ENCODE assay signal across 16 cellular contexts in the genomic region with DNA sequence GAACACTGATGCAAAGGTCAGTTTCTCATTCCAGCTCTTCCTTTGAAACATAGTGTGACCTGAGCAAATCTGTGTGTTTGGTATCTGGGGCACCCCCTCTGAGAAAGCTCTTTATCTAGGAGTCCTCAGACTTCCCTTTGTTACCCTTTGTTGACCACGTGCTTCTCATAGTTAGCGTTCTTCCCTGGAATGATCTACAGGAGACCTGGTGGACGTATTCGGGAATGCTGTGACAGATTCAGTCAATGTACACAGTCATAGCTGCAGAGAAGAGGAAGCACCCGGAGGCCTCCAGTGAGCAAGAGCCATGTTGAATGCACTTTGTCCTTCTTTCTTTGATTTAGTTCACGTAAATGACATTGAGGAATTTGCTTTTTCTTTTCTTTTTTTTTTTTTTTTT.
"Had no signal": no experiment of that assay in that cellular context is flagged by ENCODE, and none has a peak within 500 bp of the region (broad histone marks: within the 10 kb centered on the region; RNA-seq: fewer than 3 reads in every experiment).

No MANE protein-coding gene starts in this region.

- H3K36me3 Mint-ChIP-seq: activated naive CD4-positive, alpha-beta T cell treated with anti-CD3 and anti-CD28 coated beads, Interleukin-2, amount 50 U/mL, for 24 hours; immature natural killer cell had no signal

- H3K27ac ChIP-seq: adrenal gland, colonic mucosa, transverse colon had no signal

- ATAC-seq: left cardiac atrium, T-helper 17 cell had no signal

- H3K27me3 ChIP-seq: adrenal gland, colonic mucosa, transverse colon had no signal

- H3K9me3 Mint-ChIP-seq: activated CD4-positive, alpha-beta memory T cell treated with anti-CD3 and anti-CD28 coated beads, Interleukin-2, amount 10 ng/mL, durations not matched to agents 7 days and 5 days; activated naive CD4-positive, alpha-beta T cell treated with anti-CD3 and anti-CD28 coated beads, Interleukin-2, amount 50 U/mL, for 24 hours; activated T-cell treated with anti-CD3 and anti-CD28 coated beads, Interleukin-2, amount 50 U/mL, for 24 hours; immature natural killer cell had no signal

- H3K27ac Mint-ChIP-seq: activated CD4-positive, alpha-beta memory T cell treated with anti-CD3 and anti-CD28 coated beads, Interleukin-2, amount 10 ng/mL, durations not matched to agents 7 days and 5 days; activated naive CD4-positive, alpha-beta T cell treated with anti-CD3 and anti-CD28 coated beads, Interleukin-2, amount 50 U/mL, for 24 hours; activated T-cell treated with anti-CD3 and anti-CD28 coated beads, Interleukin-2, amount 50 U/mL, for 24 hours; immature natural killer cell; T-helper 17 cell had no signal

- H3K4me3 Mint-ChIP-seq: activated CD4-positive, alpha-beta memory T cell treated with anti-CD3 and anti-CD28 coated beads, Interleukin-2, amount 10 ng/mL, durations not matched to agents 7 days and 5 days; activated naive CD4-positive, alpha-beta T cell treated with anti-CD3 and anti-CD28 coated beads, Interleukin-2, amount 50 U/mL, for 24 hours; activated T-cell treated with anti-CD3 and anti-CD28 coated beads, Interleukin-2, amount 50 U/mL, for 24 hours; immature natural killer cell; T-helper 17 cell had no signal

- H3K4me1 ChIP-seq: adrenal gland, colonic mucosa, transverse colon had no signal

- H3K4me3 ChIP-seq: adrenal gland, colonic mucosa, transverse colon had no signal

- H3K9me3 ChIP-seq: adrenal gland, colonic mucosa, transverse colon had no signal

- H3K27me3 Mint-ChIP-seq: activated CD4-positive, alpha-beta memory T cell treated with anti-CD3 and anti-CD28 coated beads, Interleukin-2, amount 10 ng/mL, durations not matched to agents 7 days and 5 days; activated naive CD4-positive, alpha-beta T cell treated with anti-CD3 and anti-CD28 coated beads, Interleukin-2, amount 50 U/mL, for 24 hours; activated T-cell treated with anti-CD3 and anti-CD28 coated beads, Interleukin-2, amount 50 U/mL, for 24 hours had no signal

- H3K36me3 ChIP-seq: adrenal gland, colonic mucosa, transverse colon had no signal

- DNase-seq: activated CD4-positive, alpha-beta memory T cell treated with anti-CD3 and anti-CD28 coated beads, Interleukin-2, amount 10 ng/mL, durations not matched to agents 7 days and 5 days; activated CD4-positive, alpha-beta T cell treated with anti-CD3 and anti-CD28 coated beads for 4 hours; activated T-cell treated with anti-CD3 and anti-CD28 coated beads, Interleukin-2, amount 50 U/mL, for 24 hours; adrenal gland; colonic mucosa; foreskin fibroblast; immature natural killer cell; left cardiac atrium; stimulated activated CD4-positive, alpha-beta T cell treated with anti-CD3 and anti-CD28 coated beads, Interleukin-15, amount 100 ng/mL, for 24 hours; stimulated activated CD4-positive, alpha-beta T cell treated with anti-CD3 and anti-CD28 coated beads, Interleukin-4, amount 100 ng/mL, for 4 hours; stimulated activated CD8-positive, alpha-beta memory T cell treated with anti-CD3 and anti-CD28 coated beads, Interleukin-4, amount 100 ng/mL, for 48 hours; stimulated activated naive CD4-positive, alpha-beta T cell treated with Interleukin-2 at 50 U/mL for 16 hours; substantia nigra; T-helper 17 cell; transverse colon had no signal

- H3K4me1 Mint-ChIP-seq: activated CD4-positive, alpha-beta memory T cell treated with anti-CD3 and anti-CD28 coated beads, Interleukin-2, amount 10 ng/mL, durations not matched to agents 7 days and 5 days; activated naive CD4-positive, alpha-beta T cell treated with anti-CD3 and anti-CD28 coated beads, Interleukin-2, amount 50 U/mL, for 24 hours; immature natural killer cell; T-helper 17 cell had no signal
